ENCODE assay signal across 18 cellular contexts in the genomic region with DNA sequence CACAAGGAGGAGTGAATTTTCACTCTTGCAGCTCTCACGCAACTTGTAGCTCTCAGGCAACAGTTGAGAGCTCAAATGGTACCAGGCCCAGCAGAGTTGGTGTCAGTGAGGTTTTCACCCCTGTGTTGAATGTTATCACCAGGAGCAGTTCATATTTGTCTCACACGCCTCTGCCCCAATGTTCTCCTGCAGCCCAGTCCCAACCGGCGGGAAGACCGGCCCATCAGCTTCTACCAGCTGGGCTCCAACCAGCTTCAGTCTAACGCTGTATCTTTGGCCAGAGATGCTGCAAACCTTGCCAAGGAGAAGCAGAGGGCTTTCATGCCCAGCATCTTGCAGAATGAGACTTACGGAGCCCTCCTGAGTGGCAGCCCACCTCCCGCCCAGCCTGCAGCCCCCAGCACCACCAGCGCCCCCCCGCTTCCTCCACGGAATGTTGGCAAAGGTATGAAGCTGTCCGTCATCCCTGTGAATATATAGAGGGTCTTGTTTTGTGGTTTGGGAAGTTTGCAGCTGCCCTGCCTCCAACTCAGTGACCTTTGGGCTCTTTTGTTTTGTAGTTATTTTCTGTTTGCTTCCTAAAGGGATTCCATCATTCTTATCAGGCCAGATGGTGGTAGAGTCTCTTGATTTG.
"Had no signal": no experiment of that assay in that cellular context is flagged by ENCODE, and none has a peak within 500 bp of the region (broad histone marks: within the 10 kb centered on the region; RNA-seq: fewer than 3 reads in every experiment).

No MANE protein-coding gene starts in this region.

- H3K79me2 ChIP-seq: parathyroid adenoma had no signal

- H2AFZ ChIP-seq: parathyroid adenoma had no signal

- H3K27me3 ChIP-seq: tibial artery had no signal

- H3K36me3 Mint-ChIP-seq: naive thymus-derived CD4-positive, alpha-beta T cell had no signal

- DNase-seq: activated CD4-positive, alpha-beta T cell treated with anti-CD3 and anti-CD28 coated beads, Interleukin-2, amount 50 U/mL, for 1 hour; activated CD4-positive, CD25-positive, alpha-beta regulatory T cell treated with anti-CD3 and anti-CD28 coated beads, Interleukin-2, amount 50 U/mL, for 72 hours; activated CD8-positive, alpha-beta memory T cell treated with anti-CD3 and anti-CD28 coated beads, Interleukin-2, amount 50 U/mL, for 4 hours; activated effector memory CD4-positive, alpha-beta T cell treated with anti-CD3 and anti-CD28 coated beads, Interleukin-2, amount 50 U/mL, for 16 hours; activated naive CD4-positive, alpha-beta T cell treated with anti-CD3 and anti-CD28 coated beads, Interleukin-2, amount 50 U/mL, for 16 hours; activated T-cell treated with anti-CD3 and anti-CD28 coated beads, Interleukin-2, amount 50 U/mL, for 48 hours; cortex of kidney; head of caudate nucleus; mesendoderm; naive thymus-derived CD4-positive, alpha-beta T cell; stimulated activated CD4-positive, alpha-beta T cell treated with anti-CD3 and anti-CD28 coated beads, Interleukin-12 subunit alpha, Interleukin-12 subunit beta, amount 100 ng/mL, for 4 hours; stimulated activated CD4-positive, alpha-beta T cell treated with anti-CD3 and anti-CD28 coated beads, Interleukin-1b, Interleukin-23, amount 100 ng/mL, for 48 hours; stimulated activated CD8-positive, alpha-beta memory T cell treated with anti-CD3 and anti-CD28 coated beads, Interleukin-4, amount 100 ng/mL, for 48 hours; stimulated activated naive CD4-positive, alpha-beta T cell; substantia nigra; T1000 had no signal

- ATAC-seq: naive thymus-derived CD4-positive, alpha-beta T cell had no signal

- H3K9ac ChIP-seq: parathyroid adenoma had no signal

- H3K27ac ChIP-seq: parathyroid adenoma had no signal

- H3K9me3 ChIP-seq: tibial artery had no signal

- H3K4me3 ChIP-seq: tibial artery had no signal

- H3K4me3 Mint-ChIP-seq: naive thymus-derived CD4-positive, alpha-beta T cell had no signal

- H3K27ac Mint-ChIP-seq: naive thymus-derived CD4-positive, alpha-beta T cell had no signal

- H3K4me1 ChIP-seq: parathyroid adenoma, tibial artery had no signal
